ENCODE assay signal across 9 cellular contexts in genomic region chr19:47417746-47418594, GRCh38. TPM values are rescaled to one million over a fixed set of nuclear protein-coding genes. Genes with fewer than 3 reads are reported as not detected.
A peak's percentile ranks its signal among the peaks of the same experiment; 100 is the strongest.
DNase-seq lines count a peak whose midpoint lies in the region; ATAC-seq and TF ChIP-seq lines count a peak whose summit lies in the region.
"Had no signal": no experiment of that assay in that cellular context is flagged by ENCODE, and none has a peak within 500 bp of the region (broad histone marks: within the 10 kb centered on the region; RNA-seq: fewer than 3 reads in every experiment).

No MANE protein-coding gene starts in this region.

- no peak overlapping the region for H3K27ac ChIP-seq in ectodermal cell (ENCODE audit: insufficient read depth, low read depth, low read length, poor library complexity, severe bottlenecking)
- H3K27ac ChIP-seq: neutrophil had no signal

- H3K27me3 Mint-ChIP-seq in HFFc6 (ENCODE audit: insufficient read depth) (peaks cover 28% of the 10 kb centered on the region), nephron progenitor cell (ENCODE audit: low read depth, poor library complexity) (peaks cover 84% of the 10 kb centered on the region)

- H3K4me1 ChIP-seq in BE2C (peaks cover 11% of the 10 kb centered on the region), ectodermal cell (ENCODE audit: control insufficient read depth, insufficient read depth, low read length) (peaks cover 46% of the 10 kb centered on the region)

- ATAC-seq in GM19324 (IDR thresholded peaks at IDR 0.05; ENCODE audit: low FRiP score, unreplicated experiment): no peak
- no peak for ATAC-seq in HG02884 (IDR thresholded peaks at IDR 0.05; ENCODE audit: unreplicated experiment)

- H3K9me3 Mint-ChIP-seq in HFFc6: no peaks in the 10 kb centered on the region
- no peaks in the 10 kb centered on the region for H3K9me3 Mint-ChIP-seq in nephron progenitor cell

- H3K36me3 ChIP-seq in BE2C: peaks cover 7% of the 10 kb centered on the region; the same call in 1 of the 2 replicates
- peaks cover 18% of the 10 kb centered on the region for H3K36me3 ChIP-seq in ectodermal cell (ENCODE audit: control insufficient read depth, insufficient read depth, low read length)
- H3K36me3 ChIP-seq: neutrophil had no signal

- no peaks in the 10 kb centered on the region for H3K9me3 ChIP-seq in BE2C
- H3K9me3 ChIP-seq in ectodermal cell (ENCODE audit: control insufficient read depth, low read length): no peaks in the 10 kb centered on the region
- H3K9me3 ChIP-seq: neutrophil had no signal

- H3K4me3 Mint-ChIP-seq in HFFc6 (peak overlapping the region; percentile 89), nephron progenitor cell (peak overlapping the region; percentile 89)

- H3K4me3 ChIP-seq in BE2C (ENCODE audit: low read depth, low read length) (peak overlapping the region; percentile 53), ectodermal cell (ENCODE audit: insufficient read depth, low read depth, low read length) (peak overlapping the region; percentile 69)

- WGBS in ectodermal cell, 2 experiments: 6 to 7% methylated on average over 29 of the region's 29 CpGs

- DNase-seq in BE2C (no peak), HFFc6 (no peak), nephron progenitor cell (no peak), NCI-H524 (lab: John Stamatoyannopoulos, UW) (no peak)
- DNase-seq in activated CD8-positive, alpha-beta memory T cell treated with anti-CD3 and anti-CD28 coated beads for 24 hours: no peak

- H3K4me1 Mint-ChIP-seq in HFFc6 (ENCODE audit: low read depth): peaks cover 42% of the 10 kb centered on the region
- peaks cover 57% of the 10 kb centered on the region for H3K4me1 Mint-ChIP-seq in nephron progenitor cell

- H3K27me3 ChIP-seq in BE2C (peaks cover 26% of the 10 kb centered on the region), ectodermal cell (ENCODE audit: control insufficient read depth, insufficient read depth, low read length, poor library complexity, severe bottlenecking) (peaks cover 49% of the 10 kb centered on the region)

- peak overlapping the region; percentile 5; the same call in 1 of the 2 replicates for H3K27ac Mint-ChIP-seq in HFFc6
- no peak overlapping the region for H3K27ac Mint-ChIP-seq in nephron progenitor cell

- TF ChIP-seq CTCF in BE2C (IDR thresholded peaks at IDR 0.05; ENCODE audit: low read depth, low read length) (no peak), HFFc6 (IDR thresholded peaks at IDR 0.05) (no peak), nephron progenitor cell (IDR thresholded peaks at IDR 0.05) (no peak)

- peaks cover 12% of the 10 kb centered on the region for H3K36me3 Mint-ChIP-seq in HFFc6 (ENCODE audit: low read depth)
- H3K36me3 Mint-ChIP-seq in nephron progenitor cell (ENCODE audit: low read depth): peaks cover 27% of the 10 kb centered on the region

RNA-seq across cellular contexts. Expression of gene MEIS3, which starts 1.4 kb away (rescaled TPM):
- 67.1 TPM for polyA plus RNA-seq in BE2C (2012; ENCODE audit: insufficient read depth, insufficient read length, low read depth)
- total RNA-seq in HFFc6 (2021; fragmentation: NEBNext Ultra II Directional; extraction: Animal tissue kit (Norgen Biotek cat#: 25700)): 10 to 100 TPM; 34.1 to 50.3 (median 46.3) TPM
- polyA plus RNA-seq in ectodermal cell (2013, experiment 1 of 4): 82.5 TPM
- 80.8 TPM for polyA plus RNA-seq in ectodermal cell (2013, experiment 2 of 4)
- 81.3 TPM for polyA plus RNA-seq in ectodermal cell (2013, experiment 3 of 4)
- polyA plus RNA-seq in ectodermal cell (2013, experiment 4 of 4): 86.6 TPM

RNA-seq across cellular contexts. Expression of gene SLC8A2, which starts 53.7 kb away (rescaled TPM):
- 1.8 TPM for polyA plus RNA-seq in BE2C (2012; ENCODE audit: insufficient read depth, insufficient read length, low read depth)
- not detected for total RNA-seq in HFFc6 (2021; fragmentation: NEBNext Ultra II Directional; extraction: Animal tissue kit (Norgen Biotek cat#: 25700))
- polyA plus RNA-seq in ectodermal cell (2013, experiment 1 of 4): 9.8 TPM
- polyA plus RNA-seq in ectodermal cell (2013, experiment 2 of 4): 8.2 TPM
- 10.0 TPM for polyA plus RNA-seq in ectodermal cell (2013, experiment 3 of 4)
- 7.9 TPM for polyA plus RNA-seq in ectodermal cell (2013, experiment 4 of 4)
